ENCODE assay signal across 7 cellular contexts in the genomic region with DNA sequence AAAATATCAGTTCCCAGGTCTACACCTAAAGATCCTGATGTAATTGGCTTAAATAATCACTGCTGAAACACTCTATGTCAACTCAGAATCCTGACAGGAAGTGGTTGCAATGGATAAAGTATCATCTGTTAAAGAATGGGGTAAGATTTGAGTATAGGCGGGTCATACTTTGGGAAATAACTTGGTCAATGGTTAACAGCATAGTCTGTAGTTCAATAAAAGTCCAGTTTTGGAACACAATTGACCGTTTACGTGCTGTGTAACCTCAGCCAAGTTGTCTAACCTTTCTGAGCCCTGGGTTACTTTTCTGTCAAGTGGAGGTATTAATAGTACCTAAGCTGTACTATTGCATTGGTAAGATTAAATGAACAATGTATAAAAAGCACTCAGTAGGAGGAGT. TPM values are rescaled to one million over a fixed set of nuclear protein-coding genes. Genes with fewer than 3 reads are reported as not detected.
"Had no signal": no experiment of that assay in that cellular context is flagged by ENCODE, and none has a peak within 500 bp of the region (broad histone marks: within the 10 kb centered on the region; RNA-seq: fewer than 3 reads in every experiment).

No MANE protein-coding gene starts in this region.

RNA-seq across cellular contexts. Expression of a gene that starts 2.4 kb away (rescaled TPM):
- total RNA-seq: HepG2, HT1080, IMR-90, M059J, PC-3, SK-MEL-5 had no signal
- polyA plus RNA-seq: HepG2, IMR-90, SK-N-SH had no signal

RNA-seq across cellular contexts. Expression of a gene that starts 16.7 kb away (rescaled TPM):
- total RNA-seq: HepG2, HT1080, IMR-90, M059J, PC-3, SK-MEL-5 had no signal
- polyA plus RNA-seq: HepG2, IMR-90, SK-N-SH had no signal

RNA-seq across cellular contexts. Expression of a gene that starts 17.7 kb away (rescaled TPM):
- total RNA-seq: HT1080, IMR-90, M059J had no signal
